8 cellular contexts compared by ENCODE assay signal in the genomic region with DNA sequence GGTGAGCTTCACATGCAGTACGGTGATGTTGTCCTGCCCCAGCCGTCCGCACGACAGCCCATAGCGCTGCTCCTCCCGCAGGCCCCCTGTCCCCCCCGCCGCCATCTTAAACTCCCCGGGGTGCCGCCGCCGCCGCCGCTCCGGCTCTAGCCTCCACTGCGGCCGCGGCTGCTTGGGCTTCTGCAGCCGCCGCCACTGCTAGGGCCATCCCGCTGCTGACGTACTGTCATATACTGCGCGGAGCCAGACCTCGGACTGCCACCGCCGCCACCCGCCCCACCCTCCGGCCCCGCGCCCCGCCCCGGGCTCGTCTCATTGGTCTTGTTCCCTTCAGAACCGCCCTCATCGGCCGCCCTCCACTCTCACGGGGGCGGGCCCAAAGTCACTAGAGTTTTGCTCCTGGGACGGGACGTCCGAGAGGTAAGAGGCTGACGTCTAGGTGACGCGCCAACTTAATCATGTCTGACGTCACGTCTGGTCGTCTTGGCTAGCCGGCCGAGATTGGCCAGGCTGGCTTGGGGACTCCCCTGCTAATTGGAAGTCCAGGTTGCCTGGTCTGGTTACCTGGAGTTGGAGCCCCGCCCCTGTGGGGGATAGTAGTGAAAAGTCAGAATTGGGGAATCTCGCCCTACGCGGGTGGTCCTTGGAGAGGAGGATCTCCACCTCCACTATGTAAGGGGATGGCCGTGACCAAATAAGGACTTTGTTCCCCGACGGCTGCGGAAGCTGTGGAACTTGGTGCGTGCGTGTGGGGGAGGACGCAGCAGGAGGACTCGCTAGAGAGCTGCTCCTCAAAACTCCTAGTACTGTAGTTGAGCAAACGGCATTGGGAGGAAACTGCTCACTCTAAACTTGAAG. TPM values are rescaled to one million over a fixed set of nuclear protein-coding genes. Genes with fewer than 3 reads are reported as not detected.
DNase-seq lines count a peak whose midpoint lies in the region; ATAC-seq and TF ChIP-seq lines count a peak whose summit lies in the region.

A gene (minus strand): TSS at position 235 of the 858 bp plus-strand sequence. CDS start 130 bp downstream, at position 105.

- no peaks in the 10 kb centered on the region for H3K27me3 Mint-ChIP-seq in CD4-positive, alpha-beta T cell

- no peaks in the 10 kb centered on the region for H3K9me3 Mint-ChIP-seq in CD4-positive, alpha-beta T cell

- ATAC-seq in CD4-positive, alpha-beta T cell (ENCODE audit: poor library complexity): peak; percentile 87
- ATAC-seq in GM19397 (IDR thresholded peaks at IDR 0.05; ENCODE audit: unreplicated experiment) (peak; percentile 82), HG03565 (IDR thresholded peaks at IDR 0.05; ENCODE audit: unreplicated experiment) (peak; percentile 86), lung (ENCODE audit: insufficient read depth, low FRiP score) (peak; percentile 94)

- H3K4me1 Mint-ChIP-seq in CD4-positive, alpha-beta T cell (ENCODE audit: low read depth): peaks cover 40% of the 10 kb centered on the region

- DNase-seq in CD4-positive, alpha-beta T cell: peak; percentile 81 to 97 (median 90)
- peak; percentile 97 to 98 for DNase-seq in NOMO-1 (lab: John Stamatoyannopoulos, UW; ENCODE audit: unreplicated experiment in 2 of 2)
- DNase-seq in activated CD8-positive, alpha-beta memory T cell treated with anti-CD3 and anti-CD28 coated beads for 4 hours (ENCODE audit: low read depth in 2 of 2): peak; percentile 92 to 94
- peak; percentile 97 for DNase-seq in effector CD8-positive, alpha-beta T cell (lab: John Stamatoyannopoulos, UW)
- DNase-seq in lung (ENCODE audit: low spot score): peak; percentile 99
- peak; percentile 92 to 98 (median 94) for DNase-seq in stimulated activated CD4-positive, alpha-beta T cell treated with anti-CD3 and anti-CD28 coated beads, TNF-alpha, amount 100 ng/mL, for 24 hours (ENCODE audit: low read depth in 3 of 3)

- H3K36me3 ChIP-seq in lung (ENCODE audit: control insufficient read depth in 2 of 2, insufficient read depth in 2 of 2, low read length in 2 of 2): no peaks in the 10 kb centered on the region

- CTCF ChIA-PET in CD4-positive, alpha-beta T cell (lab: Charles Lee): interaction anchor here (0.8 to 1.8 kb wide), 9 partner anchors 10 to 297 kb away, joined by 3 to 6 read pairs (median 4); no protein-coding TSS in a partner anchor

- peaks cover 2 to 9% of the 10 kb centered on the region in 2 donors for H3K4me1 ChIP-seq in lung (ENCODE audit: control insufficient read depth in 2 of 2, insufficient read depth in 2 of 2, low read length in 2 of 2)

- H3K4me3 Mint-ChIP-seq in CD4-positive, alpha-beta T cell: peak within 1 kb of the TSS; percentile 96

- peak within 1 kb of the TSS; percentile 72 for H3K27ac ChIP-seq in CD4-positive, alpha-beta T cell (ENCODE audit: low read depth, low read length)
- H3K27ac ChIP-seq in lung (ENCODE audit: low read depth in 1 of 2, low read length in 1 of 2): peak within 1 kb of the TSS; percentile 98 to 99

- intact Hi-C loops in CD4-positive, alpha-beta T cell (cut with DNase I, micrococcal nuclease): loop anchor here (1.0 to 10.0 kb wide), 9 partner anchors 93 to 1220 kb away; a partner anchor contains a TSS

- H3K9me3 ChIP-seq in CD4-positive, alpha-beta T cell (ENCODE audit: control insufficient read depth, low read length): no peaks in the 10 kb centered on the region
- no peaks in the 10 kb centered on the region for H3K9me3 ChIP-seq in lung (ENCODE audit: control insufficient read depth in 2 of 2, insufficient read depth in 1 of 2, low read length in 1 of 2)

- 0 to 1% methylated on average over 55 to 63 of the region's 63 CpGs for WGBS in lung, 2 donors

- H3K4me3 ChIP-seq in lung: peak within 1 kb of the TSS; percentile 55

- TF ChIP-seq CTCF in CD4-positive, alpha-beta T cell (IDR thresholded peaks at IDR 0.05): no peak
- no peak for TF ChIP-seq CTCF in lung (IDR thresholded peaks at IDR 0.05; ENCODE audit: control extremely low read depth, extremely low read depth)

- POLR2A ChIA-PET in CD4-positive, alpha-beta T cell (lab: Charles Lee): interaction anchor here (0.6 to 4.0 kb wide), 4 partner anchors 10 to 315 kb away, joined by 3 to 18 read pairs (median 5); a partner anchor contains a TSS

- H3K27ac Mint-ChIP-seq in CD4-positive, alpha-beta T cell: peak within 1 kb of the TSS; percentile 95

- H3K27me3 ChIP-seq in CD4-positive, alpha-beta T cell (ENCODE audit: control insufficient read depth, insufficient read depth, low read length): no peaks in the 10 kb centered on the region
- no peaks in the 10 kb centered on the region for H3K27me3 ChIP-seq in lung (ENCODE audit: control insufficient read depth, insufficient read depth)

- H3K36me3 Mint-ChIP-seq in CD4-positive, alpha-beta T cell (ENCODE audit: low read depth): peaks cover 13% of the 10 kb centered on the region

RNA-seq across cellular contexts. Expression of the gene that starts here (rescaled TPM):
- 10 to 100 TPM; 93.5 to 98.1 TPM for total RNA-seq in CD4-positive, alpha-beta T cell
- 10 to 100 TPM; 67.5 to 79.6 TPM for total RNA-seq in lung
- polyA plus RNA-seq in lung: 10 to 100 TPM; 12.3 to 30.6 TPM

Comparison
In these comparisons a context has a peak if more than half of its experiments do, and no peak if none do; other contexts are left out.
1. Peak in every context shown above with its lines: DNase-seq, ATAC-seq, H3K4me3 ChIP-seq and H3K27ac ChIP-seq.